Comparison of ENCODE assay signal across 8 cellular contexts in the genomic region with DNA sequence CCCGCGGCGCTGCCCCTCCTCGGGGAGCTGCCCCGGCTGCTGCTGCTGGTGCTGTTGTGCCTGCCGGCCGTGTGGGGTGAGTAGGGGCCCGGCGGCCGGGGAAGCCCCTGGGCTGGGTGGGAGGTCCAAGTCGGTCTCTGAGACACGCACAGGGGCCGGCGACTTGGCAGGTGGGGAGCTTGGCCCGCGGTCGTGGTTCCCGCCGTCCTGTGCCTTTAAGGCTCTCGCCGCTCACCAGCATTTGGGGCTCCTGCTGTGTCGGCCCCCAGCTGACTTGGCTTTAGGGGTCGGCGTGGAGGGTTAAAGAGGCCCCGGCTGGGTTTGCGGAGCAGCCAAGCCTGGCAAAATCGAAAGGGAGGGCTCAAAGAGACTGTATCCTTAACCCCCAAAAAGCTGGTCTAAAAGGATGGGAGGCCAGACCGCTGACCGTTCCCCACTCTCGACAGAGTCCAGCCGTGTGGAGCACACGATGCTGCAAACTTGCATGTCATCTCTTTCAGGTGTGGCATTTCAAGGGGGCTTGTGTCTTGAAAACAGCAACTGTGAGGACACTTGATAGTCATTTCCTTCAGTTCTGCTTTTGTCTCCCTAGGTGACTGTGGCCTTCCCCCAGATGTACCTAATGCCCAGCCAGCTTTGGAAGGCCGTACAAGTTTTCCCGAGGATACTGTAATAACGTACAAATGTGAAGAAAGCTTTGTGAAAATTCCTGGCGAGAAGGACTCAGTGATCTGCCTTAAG. TPM values are rescaled to one million over a fixed set of nuclear protein-coding genes. Genes with fewer than 3 reads are reported as not detected.
DNase-seq lines count a peak whose midpoint lies in the region; ATAC-seq and TF ChIP-seq lines count a peak whose summit lies in the region.

No MANE protein-coding gene starts in this region.

- H3K4me1 Mint-ChIP-seq in endodermal cell, result peaks cover 43% of the 10 kb centered on the region

- peaks cover 6% of the 10 kb centered on the region for H3K4me1 ChIP-seq in endodermal cell (ENCODE audit: control insufficient read depth, insufficient read depth, low read length)
- H3K4me1 ChIP-seq in mucosa of stomach (ENCODE audit: control insufficient read depth, insufficient read depth, low read length), result peaks cover 25% of the 10 kb centered on the region

- peaks cover 5% of the 10 kb centered on the region for H3K36me3 Mint-ChIP-seq in endodermal cell (ENCODE audit: low read depth)

- in situ Hi-C loops in G401 (cut with HindIII; ENCODE audit: low sequenced_read_pairs), result no loop called here

- H3K27ac Mint-ChIP-seq in endodermal cell, result peak overlapping the region; percentile 98

- peak overlapping the region; percentile 95 for H3K4me3 ChIP-seq in SK-N-MC
- peak overlapping the region; percentile 90 for H3K4me3 ChIP-seq in endodermal cell (ENCODE audit: low read length)
- peak overlapping the region; percentile 95 for H3K4me3 ChIP-seq in mucosa of stomach (ENCODE audit: low read length)

- peak overlapping the region; percentile 86 for H3K9ac ChIP-seq in SK-N-MC (ENCODE audit: insufficient read length)
- H3K9ac ChIP-seq in endodermal cell (ENCODE audit: extremely low read depth, low read length, poor library complexity, severe bottlenecking), result peak overlapping the region; percentile 83
- H3K9ac ChIP-seq in mucosa of stomach (ENCODE audit: low read length), result peak overlapping the region; percentile 96

- H3K9me3 Mint-ChIP-seq in endodermal cell, result no peaks in the 10 kb centered on the region

- ATAC-seq in HG02759 (IDR thresholded peaks at IDR 0.05; ENCODE audit: unreplicated experiment) (peak; percentile 54), GM21390 (IDR thresholded peaks at IDR 0.05; ENCODE audit: unreplicated experiment) (no peak)

- no peak overlapping the region for H3K27ac ChIP-seq in SK-N-MC
- H3K27ac ChIP-seq in endodermal cell (ENCODE audit: low read depth, low read length), result no peak overlapping the region

- H3K27me3 ChIP-seq in endodermal cell (ENCODE audit: control insufficient read depth, insufficient read depth, low read length, poor library complexity, severe bottlenecking) (peaks cover 10% of the 10 kb centered on the region), mucosa of stomach (ENCODE audit: control insufficient read depth, insufficient read depth, low read length) (no peaks in the 10 kb centered on the region)

- DNase-seq in G401 (ENCODE audit: low spot score), result peak; percentile 58
- DNase-seq in SK-N-MC (ENCODE audit: low read depth, low spot score), result no peak
- DNase-seq in endodermal cell, result no peak
- no peak for DNase-seq in GDM1 (lab: John Stamatoyannopoulos, UW)
- no peak for DNase-seq in 8988T

- WGBS in endodermal cell (ENCODE audit: insufficient coverage in 1 of 2, insufficient read length in 1 of 2), 2 experiments, result 5 to 13% methylated on average over 11 to 36 of the region's 36 CpGs

- H3K36me3 ChIP-seq in SK-N-MC (ENCODE audit: insufficient read depth, low read length) (peaks cover 7% of the 10 kb centered on the region; the same call in 1 of the 2 replicates), endodermal cell (ENCODE audit: control insufficient read depth, insufficient read depth, low read length) (peaks cover 3% of the 10 kb centered on the region), mucosa of stomach (ENCODE audit: control insufficient read depth, insufficient read depth, low read length) (no peaks in the 10 kb centered on the region)

- H3K4me3 Mint-ChIP-seq in endodermal cell, result peak overlapping the region; percentile 88

- H3K27me3 Mint-ChIP-seq in endodermal cell (ENCODE audit: insufficient read depth), result peaks cover 2% of the 10 kb centered on the region

- no peak for TF ChIP-seq CTCF in endodermal cell (conservative IDR thresholded peaks at IDR 0.05)

- H3K9me3 ChIP-seq in SK-N-MC (ENCODE audit: low read depth, low read length), result no peaks in the 10 kb centered on the region
- no peaks in the 10 kb centered on the region for H3K9me3 ChIP-seq in endodermal cell (ENCODE audit: control insufficient read depth, low read length)
- H3K9me3 ChIP-seq in mucosa of stomach (ENCODE audit: control insufficient read depth, low read length), result no peaks in the 10 kb centered on the region

RNA-seq across cellular contexts. Expression of a gene that starts 0.5 kb away (rescaled TPM):
- total RNA-seq in G401 (2014; rRNA removed; shearing (Covaris generic)), result 11.4 and 11.5 TPM in 2 replicates
- total RNA-seq in endodermal cell, result 10 to 100 TPM; 19.5 to 26.1 TPM
- 10.0 TPM for polyA plus RNA-seq in endodermal cell (2013, experiment 1 of 2)
- polyA plus RNA-seq in endodermal cell (2013, experiment 2 of 2), result 7.5 TPM
